7 cellular contexts compared by ENCODE assay signal in genomic region chr22:22988150-22988549, GRCh38.
"Had no signal": no experiment of that assay in that cellular context is flagged by ENCODE, and none has a peak within 500 bp of the region (broad histone marks: within the 10 kb centered on the region; RNA-seq: fewer than 3 reads in every experiment).

No MANE protein-coding gene starts in this region.

- DNase-seq: H9, HCEC 1CT, HFFc6 had no signal

- H3K36me3 Mint-ChIP-seq: IgD-negative memory B cell had no signal

- H3K9me3 Mint-ChIP-seq: IgD-negative memory B cell had no signal

- H3K4me3 Mint-ChIP-seq: GM23338, H9, HFFc6, IgD-negative memory B cell had no signal

- H3K4me3 ChIP-seq: GM23338 had no signal

- H2AFZ ChIP-seq: GM23338 had no signal

- H3K27ac ChIP-seq: HL-60 had no signal

- H3K27ac Mint-ChIP-seq: GM23338, H9, HFFc6, IgD-negative memory B cell had no signal

- H3K4me2 ChIP-seq: GM23338 had no signal

- ATAC-seq: GM23338, HepG2 had no signal

- H3K4me1 Mint-ChIP-seq: GM23338, H9 had no signal
